14 cellular contexts compared by ENCODE assay signal in the genomic region with DNA sequence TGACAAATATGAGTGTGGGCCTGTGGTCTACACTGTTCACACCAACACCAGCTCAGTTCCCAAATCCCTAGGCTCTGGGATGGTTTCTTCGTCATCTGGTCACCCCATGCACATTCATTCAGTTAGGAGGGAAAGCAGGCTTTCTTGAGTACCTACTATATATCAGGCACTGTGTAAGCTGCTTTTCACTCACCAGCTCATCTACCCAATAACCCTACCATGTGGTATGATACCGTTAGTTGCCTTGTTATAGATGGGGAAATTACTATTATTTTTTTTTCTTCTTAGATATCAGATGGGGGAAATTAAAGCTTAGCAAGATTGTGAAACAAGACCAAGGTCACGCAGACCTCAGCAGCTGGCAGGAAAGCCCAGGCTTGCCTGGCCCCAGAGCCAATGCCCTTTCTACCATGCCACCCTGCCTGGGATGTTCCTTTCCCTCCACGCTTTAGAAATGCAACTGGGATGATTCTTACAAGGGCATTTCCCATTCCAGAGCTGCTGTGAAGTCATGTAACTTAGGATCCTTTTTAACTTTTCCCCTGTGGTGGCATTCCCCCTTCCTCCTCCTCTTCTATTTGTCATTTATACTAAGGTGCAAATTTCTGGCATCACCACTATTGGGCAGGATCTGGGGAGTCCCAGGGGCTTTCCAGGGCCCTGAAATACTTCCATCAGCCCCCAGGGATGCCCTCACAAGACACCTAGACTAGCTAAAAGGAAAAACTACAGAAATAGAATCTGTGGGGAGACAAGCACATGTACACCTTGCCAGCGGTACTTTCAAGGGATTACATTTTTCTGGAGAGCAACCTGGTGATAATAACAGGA.
A peak's percentile ranks its signal among the peaks of the same experiment; 100 is the strongest.
DNase-seq lines count a peak whose midpoint lies in the region; ATAC-seq lines count a peak whose summit lies in the region.
"Had no signal": no experiment of that assay in that cellular context is flagged by ENCODE, and none has a peak within 500 bp of the region (broad histone marks: within the 10 kb centered on the region; RNA-seq: fewer than 3 reads in every experiment).

No MANE protein-coding gene starts in this region.

- H3K27ac ChIP-seq in CD4-positive, alpha-beta memory T cell (ENCODE audit: low read depth, low read length) = peak overlapping the region; percentile 36
- no peak overlapping the region for H3K27ac ChIP-seq in naive thymus-derived CD4-positive, alpha-beta T cell (ENCODE audit: low read depth, low read length)
- H3K27ac ChIP-seq: ovary, PC-9 had no signal

- ATAC-seq in naive thymus-derived CD4-positive, alpha-beta T cell = no peak
- ATAC-seq in GM18867 (IDR thresholded peaks at IDR 0.05; ENCODE audit: unreplicated experiment) (no peak), HG03520 (IDR thresholded peaks at IDR 0.05; ENCODE audit: unreplicated experiment) (no peak), HG02970 (IDR thresholded peaks at IDR 0.05; ENCODE audit: low FRiP score, unreplicated experiment) (no peak)

- H3K36me3 ChIP-seq in CD4-positive, alpha-beta memory T cell (ENCODE audit: insufficient read depth, low read length) = no peaks in the 10 kb centered on the region
- no peaks in the 10 kb centered on the region for H3K36me3 ChIP-seq in naive thymus-derived CD4-positive, alpha-beta T cell (ENCODE audit: control insufficient read depth in 2 of 3, insufficient read depth in 3 of 3, low read length in 3 of 3)
- H3K36me3 ChIP-seq: ovary had no signal

- H3K27me3 ChIP-seq in CD4-positive, alpha-beta memory T cell (ENCODE audit: insufficient read depth, low read length) = no peaks in the 10 kb centered on the region
- no peaks in the 10 kb centered on the region for H3K27me3 ChIP-seq in naive thymus-derived CD4-positive, alpha-beta T cell (ENCODE audit: control insufficient read depth in 2 of 2, insufficient read depth in 2 of 2, low read length in 2 of 2)
- H3K27me3 ChIP-seq: ovary had no signal

- peaks cover 71% of the 10 kb centered on the region for H3K4me1 ChIP-seq in CD4-positive, alpha-beta memory T cell (ENCODE audit: insufficient read depth, low read length)
- peaks cover 50% of the 10 kb centered on the region in 2 donors for H3K4me1 ChIP-seq in naive thymus-derived CD4-positive, alpha-beta T cell (ENCODE audit: control insufficient read depth in 2 of 2, insufficient read depth in 2 of 2, low read length in 2 of 2)

- H3K4me3 ChIP-seq in CD4-positive, alpha-beta memory T cell (ENCODE audit: low read length in 2 of 2) = no peak overlapping the region
- H3K4me3 ChIP-seq in naive thymus-derived CD4-positive, alpha-beta T cell (ENCODE audit: low read length) = no peak overlapping the region
- H3K4me3 ChIP-seq: lung, ovary, PC-9 had no signal

- CTCF ChIA-PET in CD4-positive, alpha-beta memory T cell (lab: Charles Lee; ENCODE audit: partially characterized antibody) = interaction anchor here (0.9 to 9.3 kb wide), 9 partner anchors 14 to 362 kb away, joined by 3 to 82 read pairs (median 4); no protein-coding TSS in a partner anchor
- CTCF ChIA-PET in naive thymus-derived CD4-positive, alpha-beta T cell (lab: Charles Lee) = interaction anchor here (0.9 kb wide), 1 partner anchor 22 kb away, joined by 4 read pairs; no protein-coding TSS in a partner anchor

- peaks cover 58 to 81% (median 67%) of the 10 kb centered on the region in 4 donors for H3K4me1 Mint-ChIP-seq in CD4-positive, alpha-beta memory T cell
- peaks cover 51 to 81% (median 70%) of the 10 kb centered on the region in 7 donors for H3K4me1 Mint-ChIP-seq in naive thymus-derived CD4-positive, alpha-beta T cell

- H3K36me3 Mint-ChIP-seq in CD4-positive, alpha-beta memory T cell = peaks cover 3 to 5% of the 10 kb centered on the region in 2 donors
- peaks cover 0 to 11% (median 5%) of the 10 kb centered on the region in 5 donors for H3K36me3 Mint-ChIP-seq in naive thymus-derived CD4-positive, alpha-beta T cell

- POLR2A ChIA-PET in CD4-positive, alpha-beta memory T cell (lab: Charles Lee; ENCODE audit: partially characterized antibody) = interaction anchor here (0.8 to 2.0 kb wide), 5 partner anchors 11 to 348 kb away, joined by 3 to 17 read pairs (median 4); no protein-coding TSS in a partner anchor
- POLR2A ChIA-PET in naive thymus-derived CD4-positive, alpha-beta T cell (lab: Charles Lee) = no interaction called here

- H3K27ac Mint-ChIP-seq in CD4-positive, alpha-beta memory T cell = peak overlapping the region; percentile 78 to 99 (median 95)
- peak overlapping the region; percentile 0 to 96 (median 86) for H3K27ac Mint-ChIP-seq in naive thymus-derived CD4-positive, alpha-beta T cell

- H3K9me3 ChIP-seq in CD4-positive, alpha-beta memory T cell (ENCODE audit: control insufficient read depth in 1 of 2, low read length in 2 of 2) = no peaks in the 10 kb centered on the region
- no peaks in the 10 kb centered on the region for H3K9me3 ChIP-seq in naive thymus-derived CD4-positive, alpha-beta T cell (ENCODE audit: control insufficient read depth in 2 of 3, low read length in 3 of 3)
- H3K9me3 ChIP-seq: ovary had no signal

- no peaks in the 10 kb centered on the region for H3K27me3 Mint-ChIP-seq in CD4-positive, alpha-beta memory T cell
- no peaks in the 10 kb centered on the region for H3K27me3 Mint-ChIP-seq in naive thymus-derived CD4-positive, alpha-beta T cell

- H3K4me3 Mint-ChIP-seq in CD4-positive, alpha-beta memory T cell = peak overlapping the region in 5 of 8 donors; percentile 11 to 78 (median 43)
- peak overlapping the region in 3 of 10 donors; percentile 20 to 29 (median 24) for H3K4me3 Mint-ChIP-seq in naive thymus-derived CD4-positive, alpha-beta T cell

- H3K9me3 Mint-ChIP-seq in CD4-positive, alpha-beta memory T cell = no peaks in the 10 kb centered on the region
- H3K9me3 Mint-ChIP-seq in naive thymus-derived CD4-positive, alpha-beta T cell = peaks cover 0 to 1% (median 0%) of the 10 kb centered on the region in 11 donors

- intact Hi-C loops in CD4-positive, alpha-beta memory T cell (cut with micrococcal nuclease) = loop anchor here (5.0 kb wide), 1 partner anchor 438 kb away; a partner anchor contains a TSS
- intact Hi-C loops in naive thymus-derived CD4-positive, alpha-beta T cell (cut with micrococcal nuclease) = loop anchor here (5.0 kb wide), 6 partner anchors 33 to 608 kb away; a partner anchor contains a TSS

- DNase-seq in AML-193 (lab: John Stamatoyannopoulos, UW) = peak; percentile 16 to 22
- DNase-seq in CD4-positive, alpha-beta memory T cell = peak in 1 of 5 donors; percentile 60
- DNase-seq in activated CD4-positive, alpha-beta T cell treated with anti-CD3 and anti-CD28 coated beads, Interleukin-2, amount 50 U/mL, for 48 hours = peak; percentile 15 to 38
- DNase-seq in naive thymus-derived CD4-positive, alpha-beta T cell = no peak
- no peak for DNase-seq in central memory CD4-positive, alpha-beta T cell
- DNase-seq: hippocampal formation; ovary; stimulated activated CD4-positive, alpha-beta T cell treated with anti-CD3 and anti-CD28 coated beads, Interleukin-2, amount 100 ng/mL, for 24 hours; substantia nigra had no signal

Comparison
In these comparisons a context has a peak if more than half of its experiments do, and no peak if none do; other contexts are left out.
1. DNase-seq: peak in AML-193 (2 of 2) and activated CD4-positive, alpha-beta T cell treated with anti-CD3 and anti-CD28 coated beads, Interleukin-2, amount 50 U/mL, for 48 hours (2 of 2); none in naive thymus-derived CD4-positive, alpha-beta T cell (0 of 9) and central memory CD4-positive, alpha-beta T cell (single experiment).